Comparison of ENCODE assay signal across 1 cellular context in the genomic region with DNA sequence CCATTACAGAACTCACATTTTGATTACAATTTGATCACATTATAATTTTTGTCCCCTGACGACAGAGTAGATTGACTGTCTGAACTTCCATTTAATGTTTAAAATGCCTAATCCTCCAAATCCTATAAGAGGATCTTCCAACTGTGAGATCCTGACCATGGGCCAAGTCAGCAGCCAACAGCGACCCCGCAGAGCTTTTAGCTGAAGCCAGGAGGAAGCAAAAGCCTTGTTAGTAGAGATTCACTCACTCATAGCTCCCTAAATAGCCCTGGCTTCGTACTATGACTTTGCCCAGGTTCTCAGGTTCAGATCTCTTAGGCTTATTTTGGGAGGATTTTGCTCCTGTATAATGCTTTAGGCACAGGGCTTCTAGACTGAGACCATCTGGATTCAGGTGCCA.
TF ChIP-seq lines count a peak whose summit lies in the region.

No MANE protein-coding gene starts in this region.

TF ChIP-seq in GM23338, 12 proteins besides CTCF, POLR2A, EP300 and RAD21 (continued from another document):
- TF ChIP-seq, protein P1, sequence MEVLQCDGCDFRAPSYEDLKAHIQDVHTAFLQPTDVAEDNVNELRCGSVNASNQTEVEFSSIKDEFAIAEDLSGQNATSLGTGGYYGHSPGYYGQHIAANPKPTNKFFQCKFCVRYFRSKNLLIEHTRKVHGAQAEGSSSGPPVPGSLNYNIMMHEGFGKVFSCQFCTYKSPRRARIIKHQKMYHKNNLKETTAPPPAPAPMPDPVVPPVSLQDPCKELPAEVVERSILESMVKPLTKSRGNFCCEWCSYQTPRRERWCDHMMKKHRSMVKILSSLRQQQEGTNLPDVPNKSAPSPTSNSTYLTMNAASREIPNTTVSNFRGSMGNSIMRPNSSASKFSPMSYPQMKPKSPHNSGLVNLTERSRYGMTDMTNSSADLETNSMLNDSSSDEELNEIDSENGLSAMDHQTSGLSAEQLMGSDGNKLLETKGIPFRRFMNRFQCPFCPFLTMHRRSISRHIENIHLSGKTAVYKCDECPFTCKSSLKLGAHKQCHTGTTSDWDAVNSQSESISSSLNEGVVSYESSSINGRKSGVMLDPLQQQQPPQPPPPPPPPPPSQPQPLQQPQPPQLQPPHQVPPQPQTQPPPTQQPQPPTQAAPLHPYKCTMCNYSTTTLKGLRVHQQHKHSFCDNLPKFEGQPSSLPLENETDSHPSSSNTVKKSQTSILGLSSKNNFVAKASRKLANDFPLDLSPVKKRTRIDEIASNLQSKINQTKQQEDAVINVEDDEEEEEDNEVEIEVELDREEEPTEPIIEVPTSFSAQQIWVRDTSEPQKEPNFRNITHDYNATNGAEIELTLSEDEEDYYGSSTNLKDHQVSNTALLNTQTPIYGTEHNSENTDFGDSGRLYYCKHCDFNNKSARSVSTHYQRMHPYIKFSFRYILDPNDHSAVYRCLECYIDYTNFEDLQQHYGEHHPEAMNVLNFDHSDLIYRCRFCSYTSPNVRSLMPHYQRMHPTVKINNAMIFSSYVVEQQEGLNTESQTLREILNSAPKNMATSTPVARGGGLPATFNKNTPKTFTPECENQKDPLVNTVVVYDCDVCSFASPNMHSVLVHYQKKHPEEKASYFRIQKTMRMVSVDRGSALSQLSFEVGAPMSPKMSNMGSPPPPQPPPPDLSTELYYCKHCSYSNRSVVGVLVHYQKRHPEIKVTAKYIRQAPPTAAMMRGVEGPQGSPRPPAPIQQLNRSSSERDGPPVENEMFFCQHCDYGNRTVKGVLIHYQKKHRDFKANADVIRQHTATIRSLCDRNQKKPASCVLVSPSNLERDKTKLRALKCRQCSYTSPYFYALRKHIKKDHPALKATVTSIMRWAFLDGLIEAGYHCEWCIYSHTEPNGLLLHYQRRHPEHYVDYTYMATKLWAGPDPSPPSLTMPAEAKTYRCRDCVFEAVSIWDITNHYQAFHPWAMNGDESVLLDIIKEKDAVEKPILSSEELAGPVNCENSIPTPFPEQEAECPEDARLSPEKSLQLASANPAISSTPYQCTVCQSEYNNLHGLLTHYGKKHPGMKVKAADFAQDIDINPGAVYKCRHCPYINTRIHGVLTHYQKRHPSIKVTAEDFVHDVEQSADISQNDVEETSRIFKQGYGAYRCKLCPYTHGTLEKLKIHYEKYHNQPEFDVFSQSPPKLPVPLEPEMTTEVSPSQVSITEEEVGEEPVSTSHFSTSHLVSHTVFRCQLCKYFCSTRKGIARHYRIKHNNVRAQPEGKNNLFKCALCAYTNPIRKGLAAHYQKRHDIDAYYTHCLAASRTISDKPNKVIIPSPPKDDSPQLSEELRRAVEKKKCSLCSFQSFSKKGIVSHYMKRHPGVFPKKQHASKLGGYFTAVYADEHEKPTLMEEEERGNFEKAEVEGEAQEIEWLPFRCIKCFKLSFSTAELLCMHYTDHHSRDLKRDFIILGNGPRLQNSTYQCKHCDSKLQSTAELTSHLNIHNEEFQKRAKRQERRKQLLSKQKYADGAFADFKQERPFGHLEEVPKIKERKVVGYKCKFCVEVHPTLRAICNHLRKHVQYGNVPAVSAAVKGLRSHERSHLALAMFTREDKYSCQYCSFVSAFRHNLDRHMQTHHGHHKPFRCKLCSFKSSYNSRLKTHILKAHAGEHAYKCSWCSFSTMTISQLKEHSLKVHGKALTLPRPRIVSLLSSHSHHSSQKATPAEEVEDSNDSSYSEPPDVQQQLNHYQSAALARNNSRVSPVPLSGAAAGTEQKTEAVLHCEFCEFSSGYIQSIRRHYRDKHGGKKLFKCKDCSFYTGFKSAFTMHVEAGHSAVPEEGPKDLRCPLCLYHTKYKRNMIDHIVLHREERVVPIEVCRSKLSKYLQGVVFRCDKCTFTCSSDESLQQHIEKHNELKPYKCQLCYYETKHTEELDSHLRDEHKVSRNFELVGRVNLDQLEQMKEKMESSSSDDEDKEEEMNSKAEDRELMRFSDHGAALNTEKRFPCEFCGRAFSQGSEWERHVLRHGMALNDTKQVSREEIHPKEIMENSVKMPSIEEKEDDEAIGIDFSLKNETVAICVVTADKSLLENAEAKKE (CRISPR knock-in tag; IDR thresholded peaks at IDR 0.05), result no peak
